ENCODE assay signal across 8 cellular contexts in genomic region chr3:71127463-71128243, GRCh38.
A peak's percentile ranks its signal among the peaks of the same experiment; 100 is the strongest.
DNase-seq lines count a peak whose midpoint lies in the region; ATAC-seq and TF ChIP-seq lines count a peak whose summit lies in the region.

No MANE protein-coding gene starts in this region.

- DNase-seq in cardiac muscle cell (ENCODE audit: low read depth in 1 of 2, low spot score in 1 of 2) (peak; percentile 61 to 73), cardiac septum (ENCODE audit: low spot score) (no peak), amniotic epithelial cell (ENCODE audit: low read depth) (peak; percentile 86), lung (ENCODE audit: low spot score) (no peak), type B pancreatic cell (ENCODE audit: extremely low spot score, unreplicated experiment) (no peak), MG63 (no peak)

- intact Hi-C loops in cardiac septum (cut with DNase I), result loop anchor here (2.0 to 10.0 kb wide), 4 partner anchors 100 to 455 kb away; partner anchors contain the start of gene FOXP1

- no peaks in the 10 kb centered on the region for H3K27me3 Mint-ChIP-seq in type B pancreatic cell

- H3K36me3 ChIP-seq in cardiac muscle cell, result no peaks in the 10 kb centered on the region
- H3K36me3 ChIP-seq in lung (ENCODE audit: control insufficient read depth in 2 of 2, insufficient read depth in 2 of 2, low read length in 2 of 2), result no peaks in the 10 kb centered on the region
- H3K36me3 ChIP-seq in MG63, result no peaks in the 10 kb centered on the region

- H3K4me3 ChIP-seq in cardiac muscle cell, result no peak overlapping the region
- no peak overlapping the region for H3K4me3 ChIP-seq in lung
- no peak overlapping the region for H3K4me3 ChIP-seq in MG63

- no peaks in the 10 kb centered on the region for H3K9me3 Mint-ChIP-seq in type B pancreatic cell

- TF ChIP-seq CTCF in cardiac muscle cell (IDR thresholded peaks at IDR 0.05; ENCODE audit: low read depth, low read length) (no peak), lung (IDR thresholded peaks at IDR 0.05; ENCODE audit: control extremely low read depth, extremely low read depth) (no peak), type B pancreatic cell (conservative IDR thresholded peaks at IDR 0.05) (no peak)

- peak overlapping the region; percentile 96 for H3K27ac Mint-ChIP-seq in type B pancreatic cell

- H3K27ac ChIP-seq in cardiac muscle cell (peak overlapping the region; percentile 94), lung (ENCODE audit: low read depth in 1 of 2, low read length in 1 of 2) (peak overlapping the region; percentile 30 to 96)

- no peaks in the 10 kb centered on the region for H3K27me3 ChIP-seq in cardiac muscle cell
- no peaks in the 10 kb centered on the region for H3K27me3 ChIP-seq in lung (ENCODE audit: control insufficient read depth, insufficient read depth)
- H3K27me3 ChIP-seq in MG63, result no peaks in the 10 kb centered on the region

- H3K4me1 Mint-ChIP-seq in type B pancreatic cell (ENCODE audit: unreplicated experiment), result peaks cover 68% of the 10 kb centered on the region

- H3K9me3 ChIP-seq in cardiac muscle cell (ENCODE audit: low read depth) (no peaks in the 10 kb centered on the region), lung (ENCODE audit: control insufficient read depth in 2 of 2, insufficient read depth in 1 of 2, low read length in 1 of 2) (no peaks in the 10 kb centered on the region), MG63 (no peaks in the 10 kb centered on the region)

- H3K36me3 Mint-ChIP-seq in type B pancreatic cell, result peaks cover 9% of the 10 kb centered on the region

- peaks cover 69% of the 10 kb centered on the region for H3K4me1 ChIP-seq in cardiac muscle cell (ENCODE audit: low read depth)
- peaks cover 9 to 29% of the 10 kb centered on the region in 2 donors for H3K4me1 ChIP-seq in lung (ENCODE audit: control insufficient read depth in 2 of 2, insufficient read depth in 2 of 2, low read length in 2 of 2)

- ATAC-seq in lung (ENCODE audit: insufficient read depth, low FRiP score) (no peak), GM18858 (IDR thresholded peaks at IDR 0.05; ENCODE audit: unreplicated experiment) (no peak), HG03571 (IDR thresholded peaks at IDR 0.05; ENCODE audit: unreplicated experiment) (no peak)

- peak overlapping the region; percentile 94 for H3K4me3 Mint-ChIP-seq in type B pancreatic cell

- 44 to 59% methylated on average over 10 of the region's 10 CpGs for WGBS in lung, 2 donors

Comparison
In these comparisons a context has a peak if more than half of its experiments do, and no peak if none do; other contexts are left out.
1. DNase-seq: peak in cardiac muscle cell (2 of 2) and amniotic epithelial cell (single experiment); none in cardiac septum (single experiment), lung (single experiment), type B pancreatic cell (single experiment) and MG63 (single experiment).